19 cellular contexts compared by ENCODE assay signal in the genomic region with DNA sequence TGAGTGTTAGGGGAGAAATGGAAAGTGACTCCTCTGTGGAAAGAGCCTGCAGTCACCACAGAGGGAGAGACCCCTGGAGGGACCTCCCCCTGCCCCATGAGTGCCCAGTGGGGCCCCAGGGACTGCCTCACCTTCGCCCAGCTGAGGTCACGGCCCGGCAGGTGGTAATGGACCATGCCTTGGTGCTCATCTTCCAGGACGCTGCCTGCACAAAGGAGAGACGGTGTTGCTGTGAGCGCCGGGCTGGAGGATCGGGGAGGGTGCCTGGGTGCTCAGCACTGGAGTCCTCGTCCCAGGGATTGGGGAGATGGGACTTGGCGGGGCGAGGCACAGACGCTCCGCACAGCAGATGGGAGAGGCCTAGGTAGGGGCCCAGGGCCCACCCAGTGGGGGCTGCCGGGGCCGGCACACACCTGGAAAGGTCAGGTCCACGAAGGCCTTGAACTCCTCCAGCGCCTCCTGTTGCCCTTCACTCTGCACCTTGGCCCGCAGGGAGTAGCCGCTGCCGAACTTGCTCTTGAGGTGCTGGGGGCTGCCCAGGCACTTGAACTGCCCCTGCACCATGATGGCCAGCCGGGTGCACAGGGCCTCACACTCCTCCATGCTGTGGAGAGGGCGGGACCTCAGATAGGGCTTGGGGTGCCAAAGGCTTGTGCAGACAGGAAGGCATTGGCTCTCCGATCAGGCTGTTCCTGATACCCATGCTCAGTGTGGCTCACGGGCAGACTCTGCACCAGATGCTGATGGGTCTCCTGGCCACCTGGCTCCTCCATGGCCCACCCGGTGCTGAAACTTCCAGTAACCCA. TPM values are rescaled to one million over a fixed set of nuclear protein-coding genes. Genes with fewer than 3 reads are reported as not detected.
"Had no signal": no experiment of that assay in that cellular context is flagged by ENCODE, and none has a peak within 500 bp of the region (broad histone marks: within the 10 kb centered on the region; RNA-seq: fewer than 3 reads in every experiment).

No MANE protein-coding gene starts in this region.

- DNase-seq: cerebellar nuclear complex; colonic mucosa; dermis blood vessel endothelial cell; effector CD4-positive, alpha-beta T cell; erythroblast; foreskin melanocyte; heart left ventricle; hippocampal formation; kidney glomerular epithelial cell; mammary epithelial cell; naive thymus-derived CD8-positive, alpha-beta T cell; psoas muscle; retina; sigmoid colon; stimulated activated naive CD4-positive, alpha-beta T cell treated with Interleukin-2 at 50 U/mL for 16 hours had no signal

- ATAC-seq: naive thymus-derived CD8-positive, alpha-beta T cell had no signal

- H3K4me3 ChIP-seq: colonic mucosa, heart left ventricle, psoas muscle, sigmoid colon, skin epidermis had no signal

- H3K9me3 ChIP-seq: colonic mucosa, heart left ventricle, psoas muscle, sigmoid colon had no signal

- H3K27me3 ChIP-seq: colonic mucosa, heart left ventricle, sigmoid colon had no signal

- H3K27ac ChIP-seq: colonic mucosa, heart left ventricle, psoas muscle, sigmoid colon, skin epidermis had no signal

- H3K4me1 ChIP-seq: colonic mucosa, sigmoid colon had no signal

- FAIRE-seq: endothelial cell of umbilical vein, islet of Langerhans, urothelium cell line had no signal

- H3K36me3 ChIP-seq: colonic mucosa had no signal

RNA-seq across cellular contexts. Expression of a gene that starts 41.4 kb away (rescaled TPM):
- polyA plus RNA-seq: naive thymus-derived CD8-positive, alpha-beta T cell had no signal
